In the genomic region with DNA sequence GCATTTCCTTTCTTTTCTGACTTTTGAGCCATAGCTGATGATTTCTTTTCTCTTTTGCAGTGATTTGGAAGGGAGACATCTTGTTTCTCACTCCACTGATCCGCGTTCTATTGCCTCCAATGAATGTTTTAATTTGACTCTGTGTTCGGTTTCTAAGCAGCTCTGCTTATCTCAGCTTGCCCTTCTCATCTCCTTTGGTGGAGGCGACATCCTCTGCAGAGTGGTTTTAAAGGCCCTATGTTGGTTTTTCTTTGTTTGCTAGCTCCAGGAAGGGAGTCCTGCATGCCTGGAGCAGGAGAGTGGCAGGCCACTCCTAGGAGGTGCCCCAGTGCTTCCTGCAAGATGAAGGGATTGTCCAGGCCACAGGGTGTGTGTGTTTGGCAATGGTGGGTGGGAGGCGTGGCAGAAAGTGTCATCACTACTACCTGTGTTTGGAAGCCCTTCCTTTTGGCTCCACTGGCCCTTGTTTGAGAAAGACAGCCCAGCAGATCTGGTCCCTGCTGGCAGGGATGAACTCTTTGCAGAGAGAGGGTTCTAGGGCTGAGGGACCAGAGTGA, we compare ENCODE assay signal across 20 cellular contexts. TPM values are rescaled to one million over a fixed set of nuclear protein-coding genes. Genes with fewer than 3 reads are reported as not detected.
DNase-seq lines count a peak whose midpoint lies in the region; ATAC-seq and TF ChIP-seq lines count a peak whose summit lies in the region.
"Had no signal": no experiment of that assay in that cellular context is flagged by ENCODE, and none has a peak within 500 bp of the region (broad histone marks: within the 10 kb centered on the region; RNA-seq: fewer than 3 reads in every experiment).

No MANE protein-coding gene starts in this region.

- no peaks in the 10 kb centered on the region for H3K27me3 ChIP-seq in CD4-positive, alpha-beta T cell (ENCODE audit: control insufficient read depth, insufficient read depth, low read length)
- H3K27me3 ChIP-seq: tibial nerve had no signal

- H3K4me1 Mint-ChIP-seq in CD4-positive, alpha-beta T cell (ENCODE audit: low read depth): peaks cover 28% of the 10 kb centered on the region
- no peaks in the 10 kb centered on the region for H3K4me1 Mint-ChIP-seq in Calu3 (ENCODE audit: low read depth, unreplicated experiment)
- peaks cover 9% of the 10 kb centered on the region for H3K4me1 Mint-ChIP-seq in T-helper 17 cell
- H3K4me1 Mint-ChIP-seq: B cell; stimulated activated effector memory CD8-positive, alpha-beta T cell treated with anti-CD3 and anti-CD28 coated beads, Interleukin-12 subunit alpha, Interleukin-12 subunit beta, amount 100 ng/mL, for 72 hours had no signal

- no peak overlapping the region for H3K4me3 Mint-ChIP-seq in CD4-positive, alpha-beta T cell
- no peak overlapping the region for H3K4me3 Mint-ChIP-seq in Calu3 (ENCODE audit: low read depth, unreplicated experiment)
- H3K4me3 Mint-ChIP-seq in T-helper 17 cell: peak overlapping the region; percentile 63
- H3K4me3 Mint-ChIP-seq: activated naive CD4-positive, alpha-beta T cell treated with anti-CD3 and anti-CD28 coated beads for 36 hours; B cell; stimulated activated effector memory CD8-positive, alpha-beta T cell treated with anti-CD3 and anti-CD28 coated beads, Interleukin-12 subunit alpha, Interleukin-12 subunit beta, amount 100 ng/mL, for 72 hours had no signal

- no peak for ATAC-seq in CD4-positive, alpha-beta T cell (ENCODE audit: poor library complexity)
- ATAC-seq in T-helper 17 cell (no peak), left colon (peak; percentile 98), GM21786 (IDR thresholded peaks at IDR 0.05; ENCODE audit: unreplicated experiment) (no peak)
- no peak for ATAC-seq in activated naive CD4-positive, alpha-beta T cell treated with anti-CD3 and anti-CD28 coated beads, Interleukin-2, amount 50 U/mL, for 72 hours
- ATAC-seq: stimulated activated effector memory CD8-positive, alpha-beta T cell treated with anti-CD3 and anti-CD28 coated beads, Interleukin-12 subunit alpha, Interleukin-12 subunit beta, amount 100 ng/mL, for 72 hours had no signal

- BruUV-seq in Calu3 (replicated peaks; lab: Mats Ljungman, UMichigan): no TSS peak

- POLR2A ChIA-PET in CD4-positive, alpha-beta T cell (lab: Charles Lee): interaction anchor here (0.6 to 2.7 kb wide), 6 partner anchors 8 to 90 kb away, joined by 3 to 20 read pairs (median 4); a partner anchor contains a TSS

- no peak overlapping the region for H3K27ac ChIP-seq in CD4-positive, alpha-beta T cell (ENCODE audit: low read depth, low read length)
- H3K27ac ChIP-seq: left ventricle myocardium inferior, RWPE1, spleen, tibial nerve had no signal

- DNase-seq in CD4-positive, alpha-beta T cell: no peak
- DNase-seq in Calu3 (peak; percentile 36), T-helper 17 cell (no peak), left colon (peak; percentile 83 to 89), nucleus accumbens (lab: John Stamatoyannopoulos, UW) (no peak)
- DNase-seq in activated naive CD4-positive, alpha-beta T cell treated with anti-CD3 and anti-CD28 coated beads, Interleukin-2, amount 50 U/mL, for 72 hours (ENCODE audit: low spot score in 2 of 2): no peak
- DNase-seq: activated naive CD4-positive, alpha-beta T cell treated with anti-CD3 and anti-CD28 coated beads for 36 hours; central memory CD4-positive, alpha-beta T cell; foreskin fibroblast; left ventricle myocardium inferior; NCI-H2107; NCI-H82; spleen had no signal

- TF ChIP-seq CTCF in CD4-positive, alpha-beta T cell (IDR thresholded peaks at IDR 0.05): no peak
- no peak for TF ChIP-seq CTCF in Calu3 (IDR thresholded peaks at IDR 0.05; ENCODE audit: unreplicated experiment)

- intact Hi-C loops in CD4-positive, alpha-beta T cell (cut with DNase I, micrococcal nuclease): loop anchor here in 1 of 2 experiments (5.0 kb wide), 1 partner anchor 32 kb away; no protein-coding TSS in a partner anchor
- intact Hi-C loops in Calu3 (cut with micrococcal nuclease; ENCODE audit: unreplicated experiment) (no loop called here), left colon (cut with DNase I, micrococcal nuclease) (no loop called here)

- H3K27ac Mint-ChIP-seq in CD4-positive, alpha-beta T cell: peak overlapping the region; percentile 64
- H3K27ac Mint-ChIP-seq in Calu3 (ENCODE audit: unreplicated experiment): no peak overlapping the region
- no peak overlapping the region for H3K27ac Mint-ChIP-seq in T-helper 17 cell
- no peak overlapping the region for H3K27ac Mint-ChIP-seq in activated naive CD4-positive, alpha-beta T cell treated with anti-CD3 and anti-CD28 coated beads, Interleukin-2, amount 50 U/mL, for 72 hours
- H3K27ac Mint-ChIP-seq: activated naive CD4-positive, alpha-beta T cell treated with anti-CD3 and anti-CD28 coated beads for 36 hours; B cell; progenitor cell of endocrine pancreas; stimulated activated effector memory CD8-positive, alpha-beta T cell treated with anti-CD3 and anti-CD28 coated beads, Interleukin-12 subunit alpha, Interleukin-12 subunit beta, amount 100 ng/mL, for 72 hours had no signal

- H3K36me3 Mint-ChIP-seq in CD4-positive, alpha-beta T cell (ENCODE audit: low read depth): no peaks in the 10 kb centered on the region
- H3K36me3 Mint-ChIP-seq in Calu3 (ENCODE audit: insufficient read depth, unreplicated experiment): no peaks in the 10 kb centered on the region
- no peaks in the 10 kb centered on the region for H3K36me3 Mint-ChIP-seq in T-helper 17 cell (ENCODE audit: low read depth)
- peaks cover 9 to 11% of the 10 kb centered on the region in 2 donors for H3K36me3 Mint-ChIP-seq in activated naive CD4-positive, alpha-beta T cell treated with anti-CD3 and anti-CD28 coated beads, Interleukin-2, amount 50 U/mL, for 72 hours
- H3K36me3 Mint-ChIP-seq: stimulated activated effector memory CD8-positive, alpha-beta T cell treated with anti-CD3 and anti-CD28 coated beads, Interleukin-12 subunit alpha, Interleukin-12 subunit beta, amount 100 ng/mL, for 72 hours had no signal

- CTCF ChIA-PET in CD4-positive, alpha-beta T cell (lab: Charles Lee): interaction anchor here (1.5 kb wide), 1 partner anchor 86 kb away, joined by 4 read pairs; no protein-coding TSS in a partner anchor
- CTCF ChIA-PET in Calu3 (lab: Charles Lee): interaction anchor here (0.5 to 1.0 kb wide), 3 partner anchors 38 to 84 kb away, joined by 3 read pairs; no protein-coding TSS in a partner anchor

- H3K27me3 Mint-ChIP-seq in CD4-positive, alpha-beta T cell: peaks cover 6% of the 10 kb centered on the region
- peaks cover 43% of the 10 kb centered on the region for H3K27me3 Mint-ChIP-seq in Calu3 (ENCODE audit: unreplicated experiment)
- H3K27me3 Mint-ChIP-seq in T-helper 17 cell: no peaks in the 10 kb centered on the region

- no peaks in the 10 kb centered on the region for H3K9me3 Mint-ChIP-seq in CD4-positive, alpha-beta T cell
- peaks cover 4% of the 10 kb centered on the region for H3K9me3 Mint-ChIP-seq in Calu3 (ENCODE audit: low read depth, unreplicated experiment)
- peaks cover 9 to 14% of the 10 kb centered on the region in 2 donors for H3K9me3 Mint-ChIP-seq in activated naive CD4-positive, alpha-beta T cell treated with anti-CD3 and anti-CD28 coated beads, Interleukin-2, amount 50 U/mL, for 72 hours
- H3K9me3 Mint-ChIP-seq: stimulated activated effector memory CD8-positive, alpha-beta T cell treated with anti-CD3 and anti-CD28 coated beads, Interleukin-12 subunit alpha, Interleukin-12 subunit beta, amount 100 ng/mL, for 72 hours had no signal

- peaks cover 6% of the 10 kb centered on the region for H3K9me3 ChIP-seq in CD4-positive, alpha-beta T cell (ENCODE audit: control insufficient read depth, low read length)
- H3K9me3 ChIP-seq in T-helper 17 cell (ENCODE audit: control insufficient read depth, low read length, poor library complexity, severe bottlenecking): no peaks in the 10 kb centered on the region

RNA-seq across cellular contexts. Expression of a gene that starts 13.6 kb away (rescaled TPM):
- total RNA-seq in CD4-positive, alpha-beta T cell: 1 to 10 TPM in 1 of 2 experiments, under 1 TPM in 1; 0.89 to 1.1 TPM
- 0.42 and 1.2 TPM in 2 replicates for total RNA-seq in Calu3 (2022)
- under 1 TPM; 0.70 to 0.99 TPM for total RNA-seq in T-helper 17 cell
- total RNA-seq in left colon: 10 to 100 TPM; 71.5 to 90.3 TPM
- total RNA-seq in activated naive CD4-positive, alpha-beta T cell treated with anti-CD3 and anti-CD28 coated beads, Interleukin-2, amount 50 U/mL, for 72 hours: 1 to 10 TPM in 1 of 2 donors, under 1 TPM in 1; 0.12 to 1.0 TPM
- total RNA-seq: myocyte had no signal

Comparison
In these comparisons a context has a peak if more than half of its experiments do, and no peak if none do; other contexts are left out.
1. DNase-seq: peak in Calu3 (single experiment) and left colon (2 of 2); none in CD4-positive, alpha-beta T cell (0 of 10), T-helper 17 cell (0 of 3), nucleus accumbens (0 of 56) and activated naive CD4-positive, alpha-beta T cell treated with anti-CD3 and anti-CD28 coated beads, Interleukin-2, amount 50 U/mL, for 72 hours (0 of 2).
2. RNA of a gene that starts 13.6 kb away (total RNA-seq): 71.5 to 90.3 TPM in left colon; 0.89 to 1.1 TPM in CD4-positive, alpha-beta T cell, 0.12 to 1.0 TPM in activated naive CD4-positive, alpha-beta T cell treated with anti-CD3 and anti-CD28 coated beads, Interleukin-2, amount 50 U/mL, for 72 hours, 0.70 to 0.99 TPM in T-helper 17 cell and 0.42 to 1.2 TPM in Calu3; every median in the first group is over 10 times any median in the second.